In genomic region chr2:129956171-129956570, GRCh38 we compare ENCODE assay signal across 2 cellular contexts. TPM values are rescaled to one million over a fixed set of nuclear protein-coding genes. Genes with fewer than 3 reads are reported as not detected.
"Had no signal": no experiment of that assay in that cellular context is flagged by ENCODE, and none has a peak within 500 bp of the region (broad histone marks: within the 10 kb centered on the region; RNA-seq: fewer than 3 reads in every experiment).

No MANE protein-coding gene starts in this region.

RNA-seq across cellular contexts. Expression of gene RAB6C, which starts 23.3 kb away (rescaled TPM):
- polyA plus RNA-seq: naive thymus-derived CD8-positive, alpha-beta T cell; smooth muscle cell had no signal
